Comparison of ENCODE assay signal across 21 cellular contexts in the genomic region with DNA sequence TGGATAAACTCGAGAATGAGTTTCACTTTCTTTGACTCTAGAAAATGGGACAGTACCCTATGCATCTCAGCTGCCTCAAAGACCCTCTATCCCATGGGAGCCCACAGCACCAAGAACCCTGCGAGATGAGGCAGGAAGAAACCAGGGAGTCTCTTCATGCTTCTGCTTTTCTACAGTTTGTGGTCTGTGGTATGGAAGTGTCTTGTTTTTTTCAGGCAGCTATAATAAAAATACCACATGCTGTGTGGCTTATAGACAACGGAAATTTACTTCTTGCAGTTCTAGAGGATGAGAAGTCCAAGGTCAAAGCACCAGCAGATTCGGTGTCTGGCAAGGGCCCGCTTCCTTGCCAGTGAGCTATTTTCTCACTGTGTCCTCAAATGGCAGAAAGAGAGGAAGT.
"Had no signal": no experiment of that assay in that cellular context is flagged by ENCODE, and none has a peak within 500 bp of the region (broad histone marks: within the 10 kb centered on the region; RNA-seq: fewer than 3 reads in every experiment).

No MANE protein-coding gene starts in this region.

- H3K79me2 ChIP-seq: hepatocyte, parathyroid adenoma had no signal

- H2AFZ ChIP-seq: hepatocyte, parathyroid adenoma had no signal

- H3K4me3 Mint-ChIP-seq: activated B cell treated with CpG ODN at 0.5 μM for 24 hours; activated CD8-positive, alpha-beta T cell treated with anti-CD3 and anti-CD28 coated beads for 36 hours; activated naive CD8-positive, alpha-beta T cell treated with anti-CD3 and anti-CD28 coated beads, Interleukin-2, amount 10 ng/mL, durations not matched to agents 7 days and 5 days; activated T-helper 17 cell treated with anti-CD3 and anti-CD28 coated beads, Interleukin-2, amount 50 U/mL, for 72 hours had no signal

- H3K4me2 ChIP-seq: hepatocyte, smooth muscle cell had no signal

- H3K9ac ChIP-seq: parathyroid adenoma had no signal

- H3K27ac ChIP-seq: cardiac muscle cell, hepatocyte, parathyroid adenoma, stomach, vagina had no signal

- H3K27ac Mint-ChIP-seq: activated B cell treated with CpG ODN at 0.5 μM for 24 hours; activated CD8-positive, alpha-beta T cell treated with anti-CD3 and anti-CD28 coated beads for 36 hours; activated naive CD8-positive, alpha-beta T cell treated with anti-CD3 and anti-CD28 coated beads, Interleukin-2, amount 10 ng/mL, durations not matched to agents 7 days and 5 days; activated T-helper 17 cell treated with anti-CD3 and anti-CD28 coated beads, Interleukin-2, amount 50 U/mL, for 72 hours; naive B cell had no signal

- H3K4me1 Mint-ChIP-seq: activated B cell treated with CpG ODN at 0.5 μM for 24 hours; activated naive CD8-positive, alpha-beta T cell treated with anti-CD3 and anti-CD28 coated beads, Interleukin-2, amount 10 ng/mL, durations not matched to agents 7 days and 5 days; activated T-helper 17 cell treated with anti-CD3 and anti-CD28 coated beads, Interleukin-2, amount 50 U/mL, for 72 hours; naive B cell had no signal

- ATAC-seq: activated CD8-positive, alpha-beta T cell treated with anti-CD3 and anti-CD28 coated beads for 36 hours; activated T-helper 17 cell treated with anti-CD3 and anti-CD28 coated beads, Interleukin-2, amount 50 U/mL, for 72 hours; left cardiac atrium; mucosa of descending colon; sciatic nerve had no signal

- DNase-seq: activated B cell treated with CpG ODN at 0.5 μM for 24 hours; activated CD4-positive, alpha-beta T cell treated with anti-CD3 and anti-CD28 coated beads for 48 hours; activated CD8-positive, alpha-beta T cell treated with anti-CD3 and anti-CD28 coated beads for 36 hours; activated naive CD4-positive, alpha-beta T cell; activated naive CD8-positive, alpha-beta T cell treated with anti-CD3 and anti-CD28 coated beads, Interleukin-2, amount 10 ng/mL, durations not matched to agents 7 days and 5 days; activated T-cell treated with anti-CD3 and anti-CD28 coated beads, Interleukin-2, amount 50 U/mL, for 1 hour; amygdala; left cardiac atrium; mesenchymal stem cell; mucosa of descending colon; naive B cell; stimulated activated CD4-positive, alpha-beta T cell treated with anti-CD3 and anti-CD28 coated beads, Interleukin-4, amount 100 ng/mL, for 1 hour; stomach; trophoblast cell had no signal

- H3K36me3 Mint-ChIP-seq: activated naive CD8-positive, alpha-beta T cell treated with anti-CD3 and anti-CD28 coated beads, Interleukin-2, amount 10 ng/mL, durations not matched to agents 7 days and 5 days; naive B cell had no signal

- H3K9me3 Mint-ChIP-seq: activated CD8-positive, alpha-beta T cell treated with anti-CD3 and anti-CD28 coated beads for 36 hours; activated naive CD8-positive, alpha-beta T cell treated with anti-CD3 and anti-CD28 coated beads, Interleukin-2, amount 10 ng/mL, durations not matched to agents 7 days and 5 days; activated T-helper 17 cell treated with anti-CD3 and anti-CD28 coated beads, Interleukin-2, amount 50 U/mL, for 72 hours had no signal

- H3K4me3 ChIP-seq: cardiac muscle cell, hepatocyte, mucosa of descending colon, smooth muscle cell, stomach, vagina had no signal

- H3K9me3 ChIP-seq: mucosa of descending colon, stomach, vagina had no signal

- H3K4me1 ChIP-seq: parathyroid adenoma, stomach, vagina had no signal

- H3K27me3 ChIP-seq: cardiac muscle cell, hepatocyte, stomach, vagina had no signal

- H3K27me3 Mint-ChIP-seq: activated B cell treated with CpG ODN at 0.5 μM for 24 hours, naive B cell had no signal

- H3K36me3 ChIP-seq: cardiac muscle cell, stomach, vagina had no signal
